8 cellular contexts compared by ENCODE assay signal in the genomic region with DNA sequence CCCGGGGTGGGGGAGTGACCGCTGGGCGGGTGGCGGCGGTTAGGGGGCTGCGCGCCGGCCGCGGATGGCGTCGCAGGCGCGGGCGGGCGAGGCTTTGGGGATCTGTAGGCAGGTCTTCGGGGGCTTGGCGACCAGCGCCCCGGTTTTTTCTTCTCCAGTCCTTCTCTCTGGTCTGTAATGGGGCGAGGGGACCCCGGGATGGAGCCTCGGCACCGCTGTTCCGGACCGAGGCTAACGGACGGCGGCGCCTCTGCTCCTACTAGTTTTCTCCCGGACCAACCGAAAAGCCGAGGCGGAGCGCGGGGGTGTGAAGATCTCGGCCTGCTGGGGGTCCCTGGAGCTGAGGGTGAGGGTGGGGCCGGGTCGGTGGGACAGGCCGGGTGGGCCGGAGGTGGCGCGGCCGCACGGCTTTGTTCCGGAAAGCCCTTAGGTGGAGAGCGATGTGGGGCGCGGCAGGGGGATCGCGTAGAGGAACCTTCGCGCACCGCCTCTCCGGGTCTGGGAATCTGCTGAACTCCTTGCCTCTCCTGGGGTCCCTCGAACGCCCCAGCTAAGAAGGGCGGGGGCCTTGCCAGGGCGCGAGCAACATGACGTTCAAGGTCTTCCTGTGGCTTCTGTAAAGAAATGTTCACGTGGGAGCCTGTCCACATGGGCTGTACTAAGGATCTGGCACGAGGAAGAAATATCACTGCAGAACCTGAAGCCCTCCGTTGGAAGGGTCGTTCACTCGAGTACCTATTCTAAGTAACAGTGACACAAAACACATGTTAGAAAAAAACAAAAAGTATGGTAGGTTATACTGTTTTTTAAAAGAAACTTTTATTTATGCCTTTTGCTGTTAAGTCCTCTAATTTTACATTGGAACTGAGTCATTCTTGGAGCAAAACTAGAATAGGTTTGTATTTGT. TPM values are rescaled to one million over a fixed set of nuclear protein-coding genes. Genes with fewer than 3 reads are reported as not detected.
A peak's percentile ranks its signal among the peaks of the same experiment; 100 is the strongest.
DNase-seq lines count a peak whose midpoint lies in the region; ATAC-seq and FAIRE-seq lines count a peak whose summit lies in the region.

No MANE protein-coding gene starts in this region.

- H3K9ac ChIP-seq in HUES48 (ENCODE audit: low read depth, low read length): peak overlapping the region; percentile 94

- H3K36me3 ChIP-seq in HUES48 (ENCODE audit: control insufficient read depth, insufficient read depth, low read length): no peaks in the 10 kb centered on the region

- H3K4me3 ChIP-seq in HUES48 (ENCODE audit: low read depth, low read length): peak overlapping the region; percentile 95

- peak; percentile 21 for ATAC-seq in GM21381 (IDR thresholded peaks at IDR 0.05; ENCODE audit: unreplicated experiment)

- FAIRE-seq in frontal cortex (lab: Jason Lieb, UNC): no peak

- H3K4me1 ChIP-seq in HUES48 (ENCODE audit: control insufficient read depth, insufficient read depth, low read length): peaks cover 29% of the 10 kb centered on the region

- no peaks in the 10 kb centered on the region for H3K9me3 ChIP-seq in HUES48 (ENCODE audit: control insufficient read depth, insufficient read depth, low read length)

- in situ Hi-C loops in Caki2 (cut with HindIII; ENCODE audit: low pct_unique_long_range_greater_than_20kb, low sequenced_read_pairs): no loop called here

- H3K27ac ChIP-seq in HUES48 (ENCODE audit: low read depth, low read length) (peak overlapping the region; percentile 89), substantia nigra (ENCODE audit: low read depth, low read length, poor library complexity, severe bottlenecking) (peak overlapping the region; percentile 97)

- DNase-seq in Caki2 (ENCODE audit: low read depth) (peak; percentile 82), SHP77 treated with DMSO at 0.1 percent for 48 hours (lab: John Stamatoyannopoulos, UW) (peak; percentile 28), activated gamma-delta T cell treated with Interleukin-2 at 50 U/mL for 16 hours (peak; percentile 66), frontal cortex (ENCODE audit: low spot score in 2 of 2) (peak; percentile 19 to 25), nucleus accumbens (lab: John Stamatoyannopoulos, UW) (peak in 46 of 56 donors; percentile 19 to 71 (median 48)), substantia nigra (lab: John Stamatoyannopoulos, UW) (peak in 45 of 49 donors; percentile 18 to 70 (median 52))

- no peaks in the 10 kb centered on the region for H3K27me3 ChIP-seq in HUES48 (ENCODE audit: control insufficient read depth, insufficient read depth, low read length)

RNA-seq across cellular contexts. Expression of gene SLC39A10, which starts 0.9 kb away (rescaled TPM):
- total RNA-seq in Caki2 (2014; rRNA removed; shearing (Covaris generic); ENCODE audit: low replicate concordance): 27.1 and 31.9 TPM in 2 replicates
- 172 TPM for total RNA-seq in frontal cortex

Comparison
In these comparisons a context has a peak if more than half of its experiments do, and no peak if none do; other contexts are left out.
1. Peak in every context shown above with its lines: DNase-seq, ATAC-seq, H3K4me3 ChIP-seq and H3K27ac ChIP-seq.
2. DNase-seq: peak in every context shown above with its lines; median percentile 82 in Caki2; 66 in activated gamma-delta T cell treated with Interleukin-2 at 50 U/mL for 16 hours; 52 in substantia nigra; 48 in nucleus accumbens; 28 in SHP77 treated with DMSO at 0.1 percent for 48 hours; 22 in frontal cortex.